ENCODE assay signal across 2 cellular contexts in the genomic region with DNA sequence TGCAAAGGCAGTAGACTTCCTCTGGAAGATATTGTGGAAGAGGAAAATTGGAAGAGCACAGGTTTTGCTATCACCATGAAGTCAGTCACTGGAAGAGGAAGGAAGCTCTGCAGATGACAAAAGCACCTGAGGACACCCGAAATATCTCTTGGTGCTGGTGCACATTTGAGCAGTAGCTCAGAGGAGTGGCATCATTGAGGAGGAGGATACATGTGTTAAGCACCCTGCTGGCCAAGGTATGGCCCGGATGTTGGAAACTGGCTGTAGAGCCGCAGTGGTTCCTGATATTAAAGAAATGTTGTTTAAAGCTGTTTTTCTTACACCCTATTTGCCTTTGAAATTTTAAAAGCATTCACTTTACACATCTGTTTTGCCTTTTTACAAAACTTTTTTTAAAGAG.
A peak's percentile ranks its signal among the peaks of the same experiment; 100 is the strongest.
TF ChIP-seq lines count a peak whose summit lies in the region.

No MANE protein-coding gene starts in this region.

TF ChIP-seq in HepG2, 621 proteins besides CTCF, POLR2A, EP300 and RAD21:
- TF ChIP-seq POLR2G (IDR thresholded peaks at IDR 0.05; ENCODE audit: low read depth, low read length) (peak; percentile 29; the same call in 1 of the 2 replicates), ATF7 (IDR thresholded peaks at IDR 0.05) (no peak), ATF7 (CRISPR knock-in tag; IDR thresholded peaks at IDR 0.05) (no peak)

TF ChIP-seq in WTC11, 78 proteins besides CTCF, POLR2A, EP300 and RAD21:
- TF ChIP-seq, protein P1, sequence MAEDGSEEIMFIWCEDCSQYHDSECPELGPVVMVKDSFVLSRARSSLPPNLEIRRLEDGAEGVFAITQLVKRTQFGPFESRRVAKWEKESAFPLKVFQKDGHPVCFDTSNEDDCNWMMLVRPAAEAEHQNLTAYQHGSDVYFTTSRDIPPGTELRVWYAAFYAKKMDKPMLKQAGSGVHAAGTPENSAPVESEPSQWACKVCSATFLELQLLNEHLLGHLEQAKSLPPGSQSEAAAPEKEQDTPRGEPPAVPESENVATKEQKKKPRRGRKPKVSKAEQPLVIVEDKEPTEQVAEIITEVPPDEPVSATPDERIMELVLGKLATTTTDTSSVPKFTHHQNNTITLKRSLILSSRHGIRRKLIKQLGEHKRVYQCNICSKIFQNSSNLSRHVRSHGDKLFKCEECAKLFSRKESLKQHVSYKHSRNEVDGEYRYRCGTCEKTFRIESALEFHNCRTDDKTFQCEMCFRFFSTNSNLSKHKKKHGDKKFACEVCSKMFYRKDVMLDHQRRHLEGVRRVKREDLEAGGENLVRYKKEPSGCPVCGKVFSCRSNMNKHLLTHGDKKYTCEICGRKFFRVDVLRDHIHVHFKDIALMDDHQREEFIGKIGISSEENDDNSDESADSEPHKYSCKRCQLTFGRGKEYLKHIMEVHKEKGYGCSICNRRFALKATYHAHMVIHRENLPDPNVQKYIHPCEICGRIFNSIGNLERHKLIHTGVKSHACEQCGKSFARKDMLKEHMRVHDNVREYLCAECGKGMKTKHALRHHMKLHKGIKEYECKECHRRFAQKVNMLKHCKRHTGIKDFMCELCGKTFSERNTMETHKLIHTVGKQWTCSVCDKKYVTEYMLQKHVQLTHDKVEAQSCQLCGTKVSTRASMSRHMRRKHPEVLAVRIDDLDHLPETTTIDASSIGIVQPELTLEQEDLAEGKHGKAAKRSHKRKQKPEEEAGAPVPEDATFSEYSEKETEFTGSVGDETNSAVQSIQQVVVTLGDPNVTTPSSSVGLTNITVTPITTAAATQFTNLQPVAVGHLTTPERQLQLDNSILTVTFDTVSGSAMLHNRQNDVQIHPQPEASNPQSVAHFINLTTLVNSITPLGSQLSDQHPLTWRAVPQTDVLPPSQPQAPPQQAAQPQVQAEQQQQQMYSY (CRISPR knock-in tag; IDR thresholded peaks at IDR 0.05) = no peak
- TF ChIP-seq CBFB (CRISPR knock-in tag; IDR thresholded peaks at IDR 0.05; ENCODE audit: low read depth) = no peak
TF ChIP-seq in WTC11: peak in this region for 0.
